1 cellular context compared by ENCODE assay signal in genomic region chr6:138454976-138455706, GRCh38.
TF ChIP-seq lines count a peak whose summit lies in the region.

No MANE protein-coding gene starts in this region.

TF ChIP-seq in GM12878, 131 proteins besides CTCF, POLR2A, EP300 and RAD21 (continued from another document and continues in another):
- TF ChIP-seq, protein P1, sequence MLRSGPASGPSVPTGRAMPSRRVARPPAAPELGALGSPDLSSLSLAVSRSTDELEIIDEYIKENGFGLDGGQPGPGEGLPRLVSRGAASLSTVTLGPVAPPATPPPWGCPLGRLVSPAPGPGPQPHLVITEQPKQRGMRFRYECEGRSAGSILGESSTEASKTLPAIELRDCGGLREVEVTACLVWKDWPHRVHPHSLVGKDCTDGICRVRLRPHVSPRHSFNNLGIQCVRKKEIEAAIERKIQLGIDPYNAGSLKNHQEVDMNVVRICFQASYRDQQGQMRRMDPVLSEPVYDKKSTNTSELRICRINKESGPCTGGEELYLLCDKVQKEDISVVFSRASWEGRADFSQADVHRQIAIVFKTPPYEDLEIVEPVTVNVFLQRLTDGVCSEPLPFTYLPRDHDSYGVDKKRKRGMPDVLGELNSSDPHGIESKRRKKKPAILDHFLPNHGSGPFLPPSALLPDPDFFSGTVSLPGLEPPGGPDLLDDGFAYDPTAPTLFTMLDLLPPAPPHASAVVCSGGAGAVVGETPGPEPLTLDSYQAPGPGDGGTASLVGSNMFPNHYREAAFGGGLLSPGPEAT (IDR thresholded peaks at IDR 0.05; ENCODE audit: low read depth): no peak
- TF ChIP-seq PAX8 (IDR thresholded peaks at IDR 0.05): no peak
- no peak for TF ChIP-seq TARDBP (IDR thresholded peaks at IDR 0.05; ENCODE audit: borderline replicate concordance)
- no peak for TF ChIP-seq TBL1XR1 (IDR thresholded peaks at IDR 0.05; ENCODE audit: low read depth, low read length)
- no peak for TF ChIP-seq SPI1 (IDR thresholded peaks at IDR 0.05; ENCODE audit: borderline replicate concordance, insufficient read depth, low read depth, low read length)
- 0 out of 2 replicates have a peak, but pooled peaks have one; percentile 31 for TF ChIP-seq YY1 (IDR thresholded peaks at IDR 0.05; ENCODE audit: low read depth, low read length)
- TF ChIP-seq ZNF207 (IDR thresholded peaks at IDR 0.05; ENCODE audit: borderline replicate concordance): no peak
- no peak for TF ChIP-seq POLR2AphosphoS2 (IDR thresholded peaks at IDR 0.05; ENCODE audit: low read depth, low read length)
- TF ChIP-seq, protein P2, sequence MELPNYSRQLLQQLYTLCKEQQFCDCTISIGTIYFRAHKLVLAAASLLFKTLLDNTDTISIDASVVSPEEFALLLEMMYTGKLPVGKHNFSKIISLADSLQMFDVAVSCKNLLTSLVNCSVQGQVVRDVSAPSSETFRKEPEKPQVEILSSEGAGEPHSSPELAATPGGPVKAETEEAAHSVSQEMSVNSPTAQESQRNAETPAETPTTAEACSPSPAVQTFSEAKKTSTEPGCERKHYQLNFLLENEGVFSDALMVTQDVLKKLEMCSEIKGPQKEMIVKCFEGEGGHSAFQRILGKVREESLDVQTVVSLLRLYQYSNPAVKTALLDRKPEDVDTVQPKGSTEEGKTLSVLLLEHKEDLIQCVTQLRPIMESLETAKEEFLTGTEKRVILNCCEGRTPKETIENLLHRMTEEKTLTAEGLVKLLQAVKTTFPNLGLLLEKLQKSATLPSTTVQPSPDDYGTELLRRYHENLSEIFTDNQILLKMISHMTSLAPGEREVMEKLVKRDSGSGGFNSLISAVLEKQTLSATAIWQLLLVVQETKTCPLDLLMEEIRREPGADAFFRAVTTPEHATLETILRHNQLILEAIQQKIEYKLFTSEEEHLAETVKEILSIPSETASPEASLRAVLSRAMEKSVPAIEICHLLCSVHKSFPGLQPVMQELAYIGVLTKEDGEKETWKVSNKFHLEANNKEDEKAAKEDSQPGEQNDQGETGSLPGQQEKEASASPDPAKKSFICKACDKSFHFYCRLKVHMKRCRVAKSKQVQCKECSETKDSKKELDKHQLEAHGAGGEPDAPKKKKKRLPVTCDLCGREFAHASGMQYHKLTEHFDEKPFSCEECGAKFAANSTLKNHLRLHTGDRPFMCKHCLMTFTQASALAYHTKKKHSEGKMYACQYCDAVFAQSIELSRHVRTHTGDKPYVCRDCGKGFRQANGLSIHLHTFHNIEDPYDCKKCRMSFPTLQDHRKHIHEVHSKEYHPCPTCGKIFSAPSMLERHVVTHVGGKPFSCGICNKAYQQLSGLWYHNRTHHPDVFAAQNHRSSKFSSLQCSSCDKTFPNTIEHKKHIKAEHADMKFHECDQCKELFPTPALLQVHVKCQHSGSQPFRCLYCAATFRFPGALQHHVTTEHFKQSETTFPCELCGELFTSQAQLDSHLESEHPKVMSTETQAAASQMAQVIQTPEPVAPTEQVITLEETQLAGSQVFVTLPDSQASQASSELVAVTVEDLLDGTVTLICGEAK (IDR thresholded peaks at IDR 0.05; ENCODE audit: borderline replicate concordance): no peak
- no peak for TF ChIP-seq ASH2L (IDR thresholded peaks at IDR 0.05; ENCODE audit: borderline replicate concordance, low read depth)
- no peak for TF ChIP-seq FOS (IDR thresholded peaks at IDR 0.05; ENCODE audit: borderline replicate concordance, extremely low read depth, insufficient read length)
- no peak for TF ChIP-seq TCF12 (IDR thresholded peaks at IDR 0.05; ENCODE audit: low read depth, low read length)
- peak; percentile 90 for TF ChIP-seq IRF4 (IDR thresholded peaks at IDR 0.05; ENCODE audit: low read depth, low read length)
- TF ChIP-seq ATF7 (IDR thresholded peaks at IDR 0.05; ENCODE audit: low read depth): peak; percentile 50
- no peak for TF ChIP-seq BRCA1 (IDR thresholded peaks at IDR 0.05; ENCODE audit: low read depth, low read length)
- TF ChIP-seq RCOR1 (conservative IDR thresholded peaks at IDR 0.05; ENCODE audit: low read depth, low read length): no peak
- no peak for TF ChIP-seq MEF2A (IDR thresholded peaks at IDR 0.05; ENCODE audit: insufficient read depth, low read depth, low read length)
- no peak for TF ChIP-seq FOXK2 (IDR thresholded peaks at IDR 0.05)
- no peak for TF ChIP-seq STAT3 (IDR thresholded peaks at IDR 0.05; ENCODE audit: low read depth, low read length)
- TF ChIP-seq ZBED1 (IDR thresholded peaks at IDR 0.05; ENCODE audit: borderline replicate concordance): no peak
- TF ChIP-seq ATF2 (IDR thresholded peaks at IDR 0.05; ENCODE audit: low read length): peak; percentile 64; the same call in 1 of the 2 replicates
- TF ChIP-seq, protein P3, sequence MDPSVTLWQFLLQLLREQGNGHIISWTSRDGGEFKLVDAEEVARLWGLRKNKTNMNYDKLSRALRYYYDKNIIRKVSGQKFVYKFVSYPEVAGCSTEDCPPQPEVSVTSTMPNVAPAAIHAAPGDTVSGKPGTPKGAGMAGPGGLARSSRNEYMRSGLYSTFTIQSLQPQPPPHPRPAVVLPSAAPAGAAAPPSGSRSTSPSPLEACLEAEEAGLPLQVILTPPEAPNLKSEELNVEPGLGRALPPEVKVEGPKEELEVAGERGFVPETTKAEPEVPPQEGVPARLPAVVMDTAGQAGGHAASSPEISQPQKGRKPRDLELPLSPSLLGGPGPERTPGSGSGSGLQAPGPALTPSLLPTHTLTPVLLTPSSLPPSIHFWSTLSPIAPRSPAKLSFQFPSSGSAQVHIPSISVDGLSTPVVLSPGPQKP (IDR thresholded peaks at IDR 0.05; ENCODE audit: low read depth, low read length): no peak
- TF ChIP-seq MTA2 (IDR thresholded peaks at IDR 0.05; ENCODE audit: low read depth): peak; percentile 74
- TF ChIP-seq JUND (IDR thresholded peaks at IDR 0.05; ENCODE audit: low read depth, low read length): 0 out of 2 replicates have a peak, but pooled peaks have one; percentile 28
- TF ChIP-seq, protein P4, sequence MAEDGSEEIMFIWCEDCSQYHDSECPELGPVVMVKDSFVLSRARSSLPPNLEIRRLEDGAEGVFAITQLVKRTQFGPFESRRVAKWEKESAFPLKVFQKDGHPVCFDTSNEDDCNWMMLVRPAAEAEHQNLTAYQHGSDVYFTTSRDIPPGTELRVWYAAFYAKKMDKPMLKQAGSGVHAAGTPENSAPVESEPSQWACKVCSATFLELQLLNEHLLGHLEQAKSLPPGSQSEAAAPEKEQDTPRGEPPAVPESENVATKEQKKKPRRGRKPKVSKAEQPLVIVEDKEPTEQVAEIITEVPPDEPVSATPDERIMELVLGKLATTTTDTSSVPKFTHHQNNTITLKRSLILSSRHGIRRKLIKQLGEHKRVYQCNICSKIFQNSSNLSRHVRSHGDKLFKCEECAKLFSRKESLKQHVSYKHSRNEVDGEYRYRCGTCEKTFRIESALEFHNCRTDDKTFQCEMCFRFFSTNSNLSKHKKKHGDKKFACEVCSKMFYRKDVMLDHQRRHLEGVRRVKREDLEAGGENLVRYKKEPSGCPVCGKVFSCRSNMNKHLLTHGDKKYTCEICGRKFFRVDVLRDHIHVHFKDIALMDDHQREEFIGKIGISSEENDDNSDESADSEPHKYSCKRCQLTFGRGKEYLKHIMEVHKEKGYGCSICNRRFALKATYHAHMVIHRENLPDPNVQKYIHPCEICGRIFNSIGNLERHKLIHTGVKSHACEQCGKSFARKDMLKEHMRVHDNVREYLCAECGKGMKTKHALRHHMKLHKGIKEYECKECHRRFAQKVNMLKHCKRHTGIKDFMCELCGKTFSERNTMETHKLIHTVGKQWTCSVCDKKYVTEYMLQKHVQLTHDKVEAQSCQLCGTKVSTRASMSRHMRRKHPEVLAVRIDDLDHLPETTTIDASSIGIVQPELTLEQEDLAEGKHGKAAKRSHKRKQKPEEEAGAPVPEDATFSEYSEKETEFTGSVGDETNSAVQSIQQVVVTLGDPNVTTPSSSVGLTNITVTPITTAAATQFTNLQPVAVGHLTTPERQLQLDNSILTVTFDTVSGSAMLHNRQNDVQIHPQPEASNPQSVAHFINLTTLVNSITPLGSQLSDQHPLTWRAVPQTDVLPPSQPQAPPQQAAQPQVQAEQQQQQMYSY (CRISPR knock-in tag; IDR thresholded peaks at IDR 0.05): no peak
- no peak for TF ChIP-seq TCF3 (IDR thresholded peaks at IDR 0.05; ENCODE audit: borderline replicate concordance, insufficient read depth, low read depth, low read length)
- TF ChIP-seq ETV6 (conservative IDR thresholded peaks at IDR 0.05 in 1 of 2, IDR thresholded peaks at IDR 0.05 in 1 of 2; ENCODE audit: borderline replicate concordance in 1 of 2, low read depth in 1 of 2): no peak; a peak in 1 of 4 replicates
- peak; percentile 30 for TF ChIP-seq SKIL (IDR thresholded peaks at IDR 0.05; ENCODE audit: low read depth, poor library complexity, severe bottlenecking)
- no peak for TF ChIP-seq WRNIP1 (IDR thresholded peaks at IDR 0.05; ENCODE audit: borderline replicate concordance, low read depth, low read length)
- peak; percentile 78 for TF ChIP-seq IKZF1 (conservative IDR thresholded peaks at IDR 0.05)
- no peak for TF ChIP-seq ZNF274 (IDR thresholded peaks at IDR 0.05; ENCODE audit: insufficient read depth, insufficient read length)
- TF ChIP-seq SMC3 (IDR thresholded peaks at IDR 0.05; ENCODE audit: borderline replicate concordance, low read length): no peak
- TF ChIP-seq PML (IDR thresholded peaks at IDR 0.05; ENCODE audit: low read length): no peak
- TF ChIP-seq NFIC (IDR thresholded peaks at IDR 0.05; ENCODE audit: low read depth, low read length): peak; percentile 76; the same call in 1 of the 2 replicates
- TF ChIP-seq BACH1 (IDR thresholded peaks at IDR 0.05; ENCODE audit: borderline replicate concordance): peak; percentile 57; the same call in 1 of the 2 replicates
- TF ChIP-seq, protein P5, sequence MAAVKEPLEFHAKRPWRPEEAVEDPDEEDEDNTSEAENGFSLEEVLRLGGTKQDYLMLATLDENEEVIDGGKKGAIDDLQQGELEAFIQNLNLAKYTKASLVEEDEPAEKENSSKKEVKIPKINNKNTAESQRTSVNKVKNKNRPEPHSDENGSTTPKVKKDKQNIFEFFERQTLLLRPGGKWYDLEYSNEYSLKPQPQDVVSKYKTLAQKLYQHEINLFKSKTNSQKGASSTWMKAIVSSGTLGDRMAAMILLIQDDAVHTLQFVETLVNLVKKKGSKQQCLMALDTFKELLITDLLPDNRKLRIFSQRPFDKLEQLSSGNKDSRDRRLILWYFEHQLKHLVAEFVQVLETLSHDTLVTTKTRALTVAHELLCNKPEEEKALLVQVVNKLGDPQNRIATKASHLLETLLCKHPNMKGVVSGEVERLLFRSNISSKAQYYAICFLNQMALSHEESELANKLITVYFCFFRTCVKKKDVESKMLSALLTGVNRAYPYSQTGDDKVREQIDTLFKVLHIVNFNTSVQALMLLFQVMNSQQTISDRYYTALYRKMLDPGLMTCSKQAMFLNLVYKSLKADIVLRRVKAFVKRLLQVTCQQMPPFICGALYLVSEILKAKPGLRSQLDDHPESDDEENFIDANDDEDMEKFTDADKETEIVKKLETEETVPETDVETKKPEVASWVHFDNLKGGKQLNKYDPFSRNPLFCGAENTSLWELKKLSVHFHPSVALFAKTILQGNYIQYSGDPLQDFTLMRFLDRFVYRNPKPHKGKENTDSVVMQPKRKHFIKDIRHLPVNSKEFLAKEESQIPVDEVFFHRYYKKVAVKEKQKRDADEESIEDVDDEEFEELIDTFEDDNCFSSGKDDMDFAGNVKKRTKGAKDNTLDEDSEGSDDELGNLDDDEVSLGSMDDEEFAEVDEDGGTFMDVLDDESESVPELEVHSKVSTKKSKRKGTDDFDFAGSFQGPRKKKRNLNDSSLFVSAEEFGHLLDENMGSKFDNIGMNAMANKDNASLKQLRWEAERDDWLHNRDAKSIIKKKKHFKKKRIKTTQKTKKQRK (IDR thresholded peaks at IDR 0.05; ENCODE audit: low read depth, low read length): no peak
- TF ChIP-seq IKZF2 (IDR thresholded peaks at IDR 0.05): peak; percentile 48 to 71; a peak in 2 of 4 replicates
- TF ChIP-seq IRF5 (IDR thresholded peaks at IDR 0.05; ENCODE audit: borderline replicate concordance): no peak
- TF ChIP-seq SRF (IDR thresholded peaks at IDR 0.05; ENCODE audit: low read depth in 2 of 2, low read length in 2 of 2): no peak
- TF ChIP-seq BCL11A (IDR thresholded peaks at IDR 0.05; ENCODE audit: low read depth, low read length): peak; percentile 74
- TF ChIP-seq FOXM1 (IDR thresholded peaks at IDR 0.05; ENCODE audit: low read depth, low read length): 0 out of 2 replicates have a peak, but pooled peaks have one; percentile 53
